2 cellular contexts compared by ENCODE assay signal in genomic region chr20:46135856-46136633, GRCh38.
TF ChIP-seq lines count a peak whose summit lies in the region.

No MANE protein-coding gene starts in this region.

TF ChIP-seq in GM23338, 12 proteins besides CTCF, POLR2A, EP300 and RAD21:
- no peak for TF ChIP-seq ZNF462 (CRISPR knock-in tag; IDR thresholded peaks at IDR 0.05)
- TF ChIP-seq STAT1 (IDR thresholded peaks at IDR 0.05; ENCODE audit: unreplicated experiment), result no peak
- TF ChIP-seq ZNF114 (CRISPR knock-in tag; IDR thresholded peaks at IDR 0.05), result no peak
- no peak for TF ChIP-seq EZH2phosphoT487 (IDR thresholded peaks at IDR 0.05; ENCODE audit: unreplicated experiment)
- TF ChIP-seq NANOG (IDR thresholded peaks at IDR 0.05; ENCODE audit: borderline replicate concordance), result no peak
- TF ChIP-seq EZH2 (IDR thresholded peaks at IDR 0.05; ENCODE audit: low read depth, unreplicated experiment), result no peak
- TF ChIP-seq CREB1 (CRISPR knock-in tag; IDR thresholded peaks at IDR 0.05; ENCODE audit: low read depth), result no peak
- TF ChIP-seq ETS1 (IDR thresholded peaks at IDR 0.05), result no peak
- no peak for TF ChIP-seq JUNB (IDR thresholded peaks at IDR 0.05; ENCODE audit: unreplicated experiment)
- TF ChIP-seq REST (IDR thresholded peaks at IDR 0.05; ENCODE audit: unreplicated experiment), result no peak
- no peak for TF ChIP-seq POLR2AphosphoS5 (IDR thresholded peaks at IDR 0.05; ENCODE audit: low read depth)
- no peak for TF ChIP-seq ZNF331 (CRISPR knock-in tag; IDR thresholded peaks at IDR 0.05; ENCODE audit: low read depth)
TF ChIP-seq in GM23338: peak in this region for 0.

TF ChIP-seq in GM12878, 131 proteins besides CTCF, POLR2A, EP300 and RAD21:
- TF ChIP-seq CBFB (IDR thresholded peaks at IDR 0.05; ENCODE audit: low read depth), result no peak
- no peak for TF ChIP-seq RCOR1 (conservative IDR thresholded peaks at IDR 0.05; ENCODE audit: low read depth, low read length)
- no peak for TF ChIP-seq RBBP5 (conservative IDR thresholded peaks at IDR 0.05)
- no peak for TF ChIP-seq HDAC6 (IDR thresholded peaks at IDR 0.05; ENCODE audit: unreplicated experiment)
- TF ChIP-seq HCFC1 (IDR thresholded peaks at IDR 0.05; ENCODE audit: low read length), result no peak
- no peak for TF ChIP-seq CHD4 (IDR thresholded peaks at IDR 0.05)
- no peak for TF ChIP-seq IRF5 (IDR thresholded peaks at IDR 0.05; ENCODE audit: borderline replicate concordance)
